1 cellular context compared by ENCODE assay signal in the genomic region with DNA sequence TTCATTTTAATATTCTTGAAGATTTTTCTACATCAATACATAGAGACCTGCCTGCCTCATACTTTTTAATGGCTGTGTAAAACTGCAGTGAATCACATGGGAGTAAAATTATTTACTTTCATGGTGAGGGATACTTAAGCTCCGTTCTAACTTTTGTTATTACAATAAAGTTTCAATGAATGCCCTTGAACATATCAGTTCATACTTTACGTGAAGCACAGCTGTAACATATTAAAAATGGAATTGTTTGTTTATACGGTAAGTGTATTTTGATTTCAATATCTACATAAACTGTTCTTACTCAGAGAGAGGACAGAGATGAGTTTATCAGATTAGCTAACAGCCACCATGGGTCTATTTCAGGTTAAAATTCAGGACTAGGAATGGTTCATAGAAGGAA.
TF ChIP-seq lines count a peak whose summit lies in the region.

No MANE protein-coding gene starts in this region.

TF ChIP-seq in K562, 482 proteins besides CTCF, POLR2A, EP300 and RAD21 (continued from another document):
- TF ChIP-seq, protein P1, sequence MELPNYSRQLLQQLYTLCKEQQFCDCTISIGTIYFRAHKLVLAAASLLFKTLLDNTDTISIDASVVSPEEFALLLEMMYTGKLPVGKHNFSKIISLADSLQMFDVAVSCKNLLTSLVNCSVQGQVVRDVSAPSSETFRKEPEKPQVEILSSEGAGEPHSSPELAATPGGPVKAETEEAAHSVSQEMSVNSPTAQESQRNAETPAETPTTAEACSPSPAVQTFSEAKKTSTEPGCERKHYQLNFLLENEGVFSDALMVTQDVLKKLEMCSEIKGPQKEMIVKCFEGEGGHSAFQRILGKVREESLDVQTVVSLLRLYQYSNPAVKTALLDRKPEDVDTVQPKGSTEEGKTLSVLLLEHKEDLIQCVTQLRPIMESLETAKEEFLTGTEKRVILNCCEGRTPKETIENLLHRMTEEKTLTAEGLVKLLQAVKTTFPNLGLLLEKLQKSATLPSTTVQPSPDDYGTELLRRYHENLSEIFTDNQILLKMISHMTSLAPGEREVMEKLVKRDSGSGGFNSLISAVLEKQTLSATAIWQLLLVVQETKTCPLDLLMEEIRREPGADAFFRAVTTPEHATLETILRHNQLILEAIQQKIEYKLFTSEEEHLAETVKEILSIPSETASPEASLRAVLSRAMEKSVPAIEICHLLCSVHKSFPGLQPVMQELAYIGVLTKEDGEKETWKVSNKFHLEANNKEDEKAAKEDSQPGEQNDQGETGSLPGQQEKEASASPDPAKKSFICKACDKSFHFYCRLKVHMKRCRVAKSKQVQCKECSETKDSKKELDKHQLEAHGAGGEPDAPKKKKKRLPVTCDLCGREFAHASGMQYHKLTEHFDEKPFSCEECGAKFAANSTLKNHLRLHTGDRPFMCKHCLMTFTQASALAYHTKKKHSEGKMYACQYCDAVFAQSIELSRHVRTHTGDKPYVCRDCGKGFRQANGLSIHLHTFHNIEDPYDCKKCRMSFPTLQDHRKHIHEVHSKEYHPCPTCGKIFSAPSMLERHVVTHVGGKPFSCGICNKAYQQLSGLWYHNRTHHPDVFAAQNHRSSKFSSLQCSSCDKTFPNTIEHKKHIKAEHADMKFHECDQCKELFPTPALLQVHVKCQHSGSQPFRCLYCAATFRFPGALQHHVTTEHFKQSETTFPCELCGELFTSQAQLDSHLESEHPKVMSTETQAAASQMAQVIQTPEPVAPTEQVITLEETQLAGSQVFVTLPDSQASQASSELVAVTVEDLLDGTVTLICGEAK (IDR thresholded peaks at IDR 0.05), result peak; percentile 40; the same call in 1 of the 2 replicates
- TF ChIP-seq, protein P1 (CRISPR knock-in tag; IDR thresholded peaks at IDR 0.05), result no peak
